In genomic region chr1:1418464-1419362, GRCh38 we compare ENCODE assay signal across 13 cellular contexts. TPM values are rescaled to one million over a fixed set of nuclear protein-coding genes. Genes with fewer than 3 reads are reported as not detected.
DNase-seq lines count a peak whose midpoint lies in the region; ATAC-seq and TF ChIP-seq lines count a peak whose summit lies in the region.
"Had no signal": no experiment of that assay in that cellular context is flagged by ENCODE, and none has a peak within 500 bp of the region (broad histone marks: within the 10 kb centered on the region; RNA-seq: fewer than 3 reads in every experiment).

No MANE protein-coding gene starts in this region.

- H3K27me3 Mint-ChIP-seq in glutamatergic neuron (ENCODE audit: unreplicated experiment) (no peaks in the 10 kb centered on the region), progenitor cell of endocrine pancreas (peaks cover 12% of the 10 kb centered on the region)

- H3K4me3 Mint-ChIP-seq in glutamatergic neuron (ENCODE audit: unreplicated experiment) (peak overlapping the region; percentile 63), progenitor cell of endocrine pancreas (ENCODE audit: low read depth) (peak overlapping the region; percentile 25)

- CTCF ChIA-PET in GM10248 (lab: Yijun Ruan, JAX), result no interaction called here

- peaks cover 20% of the 10 kb centered on the region for H3K4me1 Mint-ChIP-seq in glutamatergic neuron (ENCODE audit: low read depth, unreplicated experiment)
- peaks cover 20% of the 10 kb centered on the region for H3K4me1 Mint-ChIP-seq in progenitor cell of endocrine pancreas (ENCODE audit: low read depth)

- no peaks in the 10 kb centered on the region for H3K36me3 ChIP-seq in RWPE2 (ENCODE audit: low read depth)
- H3K36me3 ChIP-seq: gastroesophageal sphincter had no signal

- H3K27ac ChIP-seq in RWPE2 (ENCODE audit: poor library complexity, severe bottlenecking), result peak overlapping the region; percentile 26
- H3K27ac ChIP-seq: PC-9 had no signal

- H3K27me3 ChIP-seq in RWPE2 (ENCODE audit: insufficient read depth, poor library complexity, severe bottlenecking), result no peaks in the 10 kb centered on the region
- H3K27me3 ChIP-seq: gastroesophageal sphincter had no signal

- ATAC-seq in RWPE2 (ENCODE audit: low read depth) (no peak), HG02623 (IDR thresholded peaks at IDR 0.05; ENCODE audit: unreplicated experiment) (no peak), HG03097 (IDR thresholded peaks at IDR 0.05; ENCODE audit: low FRiP score, unreplicated experiment) (no peak)

- peaks cover 25% of the 10 kb centered on the region for H3K4me1 ChIP-seq in RWPE2 (ENCODE audit: insufficient read depth, poor library complexity, severe bottlenecking)

- no peak overlapping the region for H3K4me3 ChIP-seq in RWPE2 (ENCODE audit: severe bottlenecking)
- H3K4me3 ChIP-seq: PC-9 had no signal

- TF ChIP-seq CTCF in GM10248 (IDR thresholded peaks at IDR 0.05; ENCODE audit: control extremely low read depth, extremely low read depth, low read depth, missing control alignments) (no peak), RWPE2 (IDR thresholded peaks at IDR 0.05; ENCODE audit: poor library complexity, severe bottlenecking) (no peak), glutamatergic neuron (IDR thresholded peaks at IDR 0.05; ENCODE audit: partially characterized antibody, unreplicated experiment) (no peak), progenitor cell of endocrine pancreas (IDR thresholded peaks at IDR 0.05; ENCODE audit: unreplicated experiment) (no peak)

- POLR2A ChIA-PET in GM10248 (lab: Yijun Ruan, JAX), result no interaction called here

- no peaks in the 10 kb centered on the region for H3K36me3 Mint-ChIP-seq in glutamatergic neuron (ENCODE audit: unreplicated experiment)
- peaks cover 3% of the 10 kb centered on the region for H3K36me3 Mint-ChIP-seq in progenitor cell of endocrine pancreas (ENCODE audit: insufficient read depth)
- H3K36me3 Mint-ChIP-seq: activated naive CD8-positive, alpha-beta T cell treated with anti-CD3 and anti-CD28 coated beads for 36 hours had no signal

- H3K27ac Mint-ChIP-seq in glutamatergic neuron (ENCODE audit: unreplicated experiment), result peak overlapping the region; percentile 52
- H3K27ac Mint-ChIP-seq in progenitor cell of endocrine pancreas, result no peak overlapping the region
- H3K27ac Mint-ChIP-seq: activated naive CD8-positive, alpha-beta T cell treated with anti-CD3 and anti-CD28 coated beads for 36 hours had no signal

- DNase-seq in GM10248 (ENCODE audit: extremely low spot score), result peak; percentile 26
- DNase-seq in RWPE2 (ENCODE audit: low spot score), result no peak
- DNase-seq in glutamatergic neuron, result no peak
- DNase-seq in progenitor cell of endocrine pancreas (ENCODE audit: low spot score, unreplicated experiment), result no peak
- no peak for DNase-seq in SK-N-DZ (ENCODE audit: low spot score)
- no peak for DNase-seq in activated T-cell treated with anti-CD3 and anti-CD28 coated beads, Interleukin-2, amount 50 U/mL, for 48 hours
- DNase-seq: activated naive CD8-positive, alpha-beta T cell treated with anti-CD3 and anti-CD28 coated beads for 36 hours; dermis blood vessel endothelial cell; PC-9; stimulated activated naive CD4-positive, alpha-beta T cell treated with Interleukin-2 at 50 U/mL for 16 hours had no signal

- no peaks in the 10 kb centered on the region for H3K9me3 ChIP-seq in RWPE2 (ENCODE audit: severe bottlenecking)
- H3K9me3 ChIP-seq: gastroesophageal sphincter had no signal

- peaks cover 3% of the 10 kb centered on the region for H3K9me3 Mint-ChIP-seq in glutamatergic neuron (ENCODE audit: unreplicated experiment)
- H3K9me3 Mint-ChIP-seq in progenitor cell of endocrine pancreas (ENCODE audit: low read depth), result no peaks in the 10 kb centered on the region
- H3K9me3 Mint-ChIP-seq: activated naive CD8-positive, alpha-beta T cell treated with anti-CD3 and anti-CD28 coated beads for 36 hours had no signal

RNA-seq across cellular contexts. Expression of gene ANKRD65, which starts 2.4 kb away (rescaled TPM):
- total RNA-seq in glutamatergic neuron (ENCODE audit: unreplicated experiment) (38.4 TPM), progenitor cell of endocrine pancreas (15.1 and 18.1 TPM in 2 replicates)
- polyA plus RNA-seq in SK-N-DZ (2014; cell fraction: cytosol; rRNA removed), result 0.81 TPM in 1 of 2 replicates, not detected in the other
- polyA plus RNA-seq in SK-N-DZ (2014; cell fraction: nucleus; rRNA removed), result 0.90 and 0.97 TPM in 2 replicates
- total RNA-seq: activated naive CD8-positive, alpha-beta T cell treated with anti-CD3 and anti-CD28 coated beads for 36 hours had no signal

RNA-seq across cellular contexts. Expression of gene MRPL20, which starts 11.6 kb away (rescaled TPM):
- total RNA-seq in glutamatergic neuron (ENCODE audit: unreplicated experiment), result 98.6 TPM
- 104 and 109 TPM in 2 replicates for total RNA-seq in progenitor cell of endocrine pancreas
- polyA plus RNA-seq in SK-N-DZ (2014; cell fraction: cytosol; rRNA removed), result 122 and 124 TPM in 2 replicates
- polyA plus RNA-seq in SK-N-DZ (2014; cell fraction: nucleus; rRNA removed), result 65.7 and 70.6 TPM in 2 replicates

RNA-seq across cellular contexts. Expression of gene VWA1, which starts 16.8 kb away (rescaled TPM):
- 56.9 TPM for total RNA-seq in glutamatergic neuron (ENCODE audit: unreplicated experiment)
- 29.7 and 36.8 TPM in 2 replicates for total RNA-seq in progenitor cell of endocrine pancreas
- polyA plus RNA-seq in SK-N-DZ (2014; cell fraction: cytosol; rRNA removed), result 0.06 and 1.5 TPM in 2 replicates
- polyA plus RNA-seq in SK-N-DZ (2014; cell fraction: nucleus; rRNA removed), result 0.27 and 2.0 TPM in 2 replicates

RNA-seq across cellular contexts. Expression of gene CCNL2, which starts 19.6 kb away (rescaled TPM):
- total RNA-seq in glutamatergic neuron (ENCODE audit: unreplicated experiment) (394 TPM), progenitor cell of endocrine pancreas (381 and 386 TPM in 2 replicates)
- 114 and 186 TPM in 2 replicates for polyA plus RNA-seq in SK-N-DZ (2014; cell fraction: cytosol; rRNA removed)
- 1,610 and 2,471 TPM in 2 replicates for polyA plus RNA-seq in SK-N-DZ (2014; cell fraction: nucleus; rRNA removed)

RNA-seq across cellular contexts. Expression of gene ATAD3C, which starts 30.8 kb away (rescaled TPM):
- total RNA-seq in glutamatergic neuron (ENCODE audit: unreplicated experiment) (10.2 TPM), progenitor cell of endocrine pancreas (1.6 and 1.9 TPM in 2 replicates)
- 0.06 TPM in 1 of 2 replicates, not detected in the other for polyA plus RNA-seq in SK-N-DZ (2014; cell fraction: cytosol; rRNA removed)
- polyA plus RNA-seq in SK-N-DZ (2014; cell fraction: nucleus; rRNA removed), result not detected in 2 replicates
